ENCODE assay signal across 8 cellular contexts in the genomic region with DNA sequence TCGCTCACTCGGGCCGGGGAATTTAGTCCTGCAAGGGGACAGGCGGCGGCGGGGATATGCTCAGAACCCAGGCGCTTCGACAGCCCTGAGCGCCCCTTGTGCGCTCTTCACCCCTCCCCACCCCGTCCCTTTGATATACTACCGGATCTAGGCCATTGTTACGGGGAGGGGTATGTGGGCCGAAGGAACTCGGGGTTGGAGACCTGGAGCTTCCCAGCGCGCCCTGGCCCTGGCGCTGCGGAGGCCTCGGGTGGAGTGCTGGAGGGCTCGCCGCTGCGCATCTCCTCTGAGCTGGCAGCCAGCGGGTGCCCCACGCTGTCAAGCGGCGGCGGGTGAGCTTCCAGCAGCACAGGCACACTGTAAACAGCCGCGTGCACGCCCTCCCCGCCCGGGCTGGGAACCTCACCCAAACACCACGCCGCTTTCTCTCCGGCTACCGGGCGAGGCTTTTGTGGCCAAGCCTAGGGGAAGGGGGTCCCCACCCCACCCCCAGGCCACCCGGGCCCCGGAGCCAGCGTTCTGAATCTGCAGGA. TPM values are rescaled to one million over a fixed set of nuclear protein-coding genes. Genes with fewer than 3 reads are reported as not detected.
DNase-seq lines count a peak whose midpoint lies in the region; ATAC-seq and TF ChIP-seq lines count a peak whose summit lies in the region.

No MANE protein-coding gene starts in this region.

- H3K27me3 ChIP-seq in ACC112 (ENCODE audit: insufficient read depth, low read length) (no peaks in the 10 kb centered on the region), iPS-18a (ENCODE audit: control insufficient read depth, insufficient read depth, low read length) (peaks cover 87% of the 10 kb centered on the region)

- TF ChIP-seq CTCF in HFFc6 (IDR thresholded peaks at IDR 0.05): no peak

- ATAC-seq in stimulated activated effector memory CD8-positive, alpha-beta T cell treated with anti-CD3 and anti-CD28 coated beads, Interleukin-12 subunit alpha, Interleukin-12 subunit beta, amount 100 ng/mL, for 72 hours: peak; percentile 42

- peaks cover 1% of the 10 kb centered on the region; the same call in 1 of the 2 replicates for H3K27me3 Mint-ChIP-seq in HFFc6 (ENCODE audit: insufficient read depth)
- no peaks in the 10 kb centered on the region for H3K27me3 Mint-ChIP-seq in activated naive CD8-positive, alpha-beta T cell

- DNase-seq in HFFc6 (no peak), KG1 (lab: John Stamatoyannopoulos, UW) (no peak), NCI-H446 (lab: John Stamatoyannopoulos, UW) (no peak), cerebellum (ENCODE audit: low spot score) (no peak)
- DNase-seq in stimulated activated effector memory CD8-positive, alpha-beta T cell treated with anti-CD3 and anti-CD28 coated beads, Interleukin-12 subunit alpha, Interleukin-12 subunit beta, amount 100 ng/mL, for 72 hours (ENCODE audit: low spot score in 2 of 2): no peak

- H3K4me3 ChIP-seq in ACC112 (ENCODE audit: low read depth, low read length): peak overlapping the region; percentile 84
- peak overlapping the region; percentile 54 for H3K4me3 ChIP-seq in iPS-18a (ENCODE audit: low read length)

- H3K9ac ChIP-seq in iPS-18a (ENCODE audit: low read length): peak overlapping the region; percentile 44

- 0 out of 2 replicates have a peak overlapping the region, but pooled peaks have one; percentile 69 for H3K27ac ChIP-seq in ACC112 (ENCODE audit: low read depth, low read length)
- H3K27ac ChIP-seq in iPS-18a (ENCODE audit: low read length): no peak overlapping the region

- H3K36me3 ChIP-seq in ACC112 (ENCODE audit: insufficient read depth, low read length): no peaks in the 10 kb centered on the region
- H3K36me3 ChIP-seq in iPS-18a (ENCODE audit: control insufficient read depth, low read depth, low read length): no peaks in the 10 kb centered on the region

- H3K79me2 ChIP-seq in ACC112 (ENCODE audit: control insufficient read depth, insufficient read depth, low read length, unreplicated experiment): no peaks in the 10 kb centered on the region

- H3K9me3 ChIP-seq in iPS-18a (ENCODE audit: control insufficient read depth, low read depth, low read length): no peaks in the 10 kb centered on the region

- H3K4me1 ChIP-seq in ACC112 (ENCODE audit: control insufficient read depth, insufficient read depth, low read length, unreplicated experiment) (no peaks in the 10 kb centered on the region), iPS-18a (ENCODE audit: control insufficient read depth, low read depth, low read length) (peaks cover 58% of the 10 kb centered on the region)

- H2AFZ ChIP-seq in ACC112 (ENCODE audit: low read length, unreplicated experiment): no peak overlapping the region

- peaks cover 10% of the 10 kb centered on the region for H3K4me1 Mint-ChIP-seq in HFFc6 (ENCODE audit: low read depth)
- H3K4me1 Mint-ChIP-seq in activated naive CD8-positive, alpha-beta T cell (ENCODE audit: low read depth): peaks cover 11% of the 10 kb centered on the region
- H3K4me1 Mint-ChIP-seq in stimulated activated effector memory CD8-positive, alpha-beta T cell treated with anti-CD3 and anti-CD28 coated beads, Interleukin-12 subunit alpha, Interleukin-12 subunit beta, amount 100 ng/mL, for 72 hours: peaks cover 14% of the 10 kb centered on the region

- no peaks in the 10 kb centered on the region for H3K36me3 Mint-ChIP-seq in HFFc6 (ENCODE audit: low read depth)
- no peaks in the 10 kb centered on the region for H3K36me3 Mint-ChIP-seq in activated naive CD8-positive, alpha-beta T cell
- peaks cover 3% of the 10 kb centered on the region for H3K36me3 Mint-ChIP-seq in stimulated activated effector memory CD8-positive, alpha-beta T cell treated with anti-CD3 and anti-CD28 coated beads, Interleukin-12 subunit alpha, Interleukin-12 subunit beta, amount 100 ng/mL, for 72 hours

- H3K9me3 Mint-ChIP-seq in HFFc6: no peaks in the 10 kb centered on the region
- H3K9me3 Mint-ChIP-seq in activated naive CD8-positive, alpha-beta T cell (ENCODE audit: low read depth): no peaks in the 10 kb centered on the region
- H3K9me3 Mint-ChIP-seq in stimulated activated effector memory CD8-positive, alpha-beta T cell treated with anti-CD3 and anti-CD28 coated beads, Interleukin-12 subunit alpha, Interleukin-12 subunit beta, amount 100 ng/mL, for 72 hours: no peaks in the 10 kb centered on the region

- peak overlapping the region; percentile 58; the same call in 1 of the 2 replicates for H3K27ac Mint-ChIP-seq in HFFc6
- H3K27ac Mint-ChIP-seq in activated naive CD8-positive, alpha-beta T cell: no peak overlapping the region
- H3K27ac Mint-ChIP-seq in stimulated activated effector memory CD8-positive, alpha-beta T cell treated with anti-CD3 and anti-CD28 coated beads, Interleukin-12 subunit alpha, Interleukin-12 subunit beta, amount 100 ng/mL, for 72 hours: no peak overlapping the region

- peak overlapping the region; percentile 62; the same call in 1 of the 2 replicates for H3K4me3 Mint-ChIP-seq in HFFc6
- H3K4me3 Mint-ChIP-seq in activated naive CD8-positive, alpha-beta T cell: peak overlapping the region; percentile 66
- H3K4me3 Mint-ChIP-seq in stimulated activated effector memory CD8-positive, alpha-beta T cell treated with anti-CD3 and anti-CD28 coated beads, Interleukin-12 subunit alpha, Interleukin-12 subunit beta, amount 100 ng/mL, for 72 hours: peak overlapping the region; percentile 76

RNA-seq across cellular contexts. Expression of a gene that starts 54.5 kb away (rescaled TPM):
- total RNA-seq in HFFc6 (2021; fragmentation: NEBNext Ultra II Directional; extraction: Animal tissue kit (Norgen Biotek cat#: 25700)): 10 to 100 TPM; 15.0 to 20.3 (median 18.3) TPM
- total RNA-seq in cerebellum: 23.5 TPM
